ENCODE assay signal across 10 cellular contexts in genomic region chr3:30638685-30639412, GRCh38. TPM values are rescaled to one million over a fixed set of nuclear protein-coding genes. Genes with fewer than 3 reads are reported as not detected.
A peak's percentile ranks its signal among the peaks of the same experiment; 100 is the strongest.
DNase-seq lines count a peak whose midpoint lies in the region; ATAC-seq and TF ChIP-seq lines count a peak whose summit lies in the region.
"Had no signal": no experiment of that assay in that cellular context is flagged by ENCODE, and none has a peak within 500 bp of the region (broad histone marks: within the 10 kb centered on the region; RNA-seq: fewer than 3 reads in every experiment).

No MANE protein-coding gene starts in this region.

- H3K4me3 ChIP-seq in DOHH2 (ENCODE audit: low read length) (peak overlapping the region; percentile 0; the same call in 1 of the 2 replicates), trophoblast cell (ENCODE audit: low read depth, low read length) (no peak overlapping the region)
- H3K4me3 ChIP-seq: mucosa of descending colon had no signal

- H3F3A ChIP-seq in DOHH2 (ENCODE audit: control insufficient read depth, insufficient read depth) = peaks cover 27% of the 10 kb centered on the region

- H3K4ac ChIP-seq in trophoblast cell (ENCODE audit: low read depth, low read length) = peak overlapping the region; percentile 49

- H4K91ac ChIP-seq in trophoblast cell (ENCODE audit: low read depth, low read length) = no peak overlapping the region

- no peak overlapping the region for H3K18ac ChIP-seq in trophoblast cell (ENCODE audit: low read length)

- WGBS in trophoblast cell (ENCODE audit: extremely low coverage, insufficient coverage, insufficient read length) = no CpG with 5 or more reads among the region's 4 CpGs

- H3K79me2 ChIP-seq in DOHH2 (ENCODE audit: control insufficient read depth, low read length) = peaks cover 82% of the 10 kb centered on the region
- no peaks in the 10 kb centered on the region for H3K79me2 ChIP-seq in trophoblast cell (ENCODE audit: control insufficient read depth, insufficient read depth, low read length, poor library complexity)

- DNase-seq in NCI-H524 treated with DMSO at 0.1 percent for 48 hours (lab: John Stamatoyannopoulos, UW) (peak; percentile 87), trophoblast cell (peak in 1 of 2 donors; percentile 60), D341Med (ENCODE audit: low spot score) (no peak)
- DNase-seq in central memory CD8-positive, alpha-beta T cell (ENCODE audit: low spot score in 2 of 2) = no peak
- no peak for DNase-seq in activated CD4-positive, CD25-positive, alpha-beta regulatory T cell treated with anti-CD3 and anti-CD28 coated beads, Interleukin-2, amount 50 U/mL, for 72 hours
- DNase-seq: Karpas-422, mucosa of descending colon had no signal

- peak overlapping the region; percentile 87; the same call in 1 of the 2 replicates for H3K27ac ChIP-seq in DOHH2 (ENCODE audit: low read depth, low read length)
- no peak overlapping the region for H3K27ac ChIP-seq in trophoblast cell (ENCODE audit: low read depth, low read length)

- peaks cover 84% of the 10 kb centered on the region for H3K4me1 Mint-ChIP-seq in central memory CD8-positive, alpha-beta T cell

- no peak overlapping the region for H2BK12ac ChIP-seq in trophoblast cell (ENCODE audit: low read length)

- no peak for ATAC-seq in central memory CD8-positive, alpha-beta T cell (replicated peaks; ENCODE audit: extremely low read depth, poor library complexity, severe bottlenecking)
- no peak for ATAC-seq in GM18858 (IDR thresholded peaks at IDR 0.05; ENCODE audit: unreplicated experiment)
- ATAC-seq: HCT116, mucosa of descending colon had no signal

- TF ChIP-seq CTCF in DOHH2 (IDR thresholded peaks at IDR 0.05; ENCODE audit: low read depth, low read length, poor library complexity, severe bottlenecking) = no peak

- H3K36me3 ChIP-seq in DOHH2 (ENCODE audit: control insufficient read depth, low read length) (peaks cover 3% of the 10 kb centered on the region; the same call in 1 of the 2 replicates), trophoblast cell (ENCODE audit: control insufficient read depth in 1 of 2, insufficient read depth in 2 of 2, low read length in 2 of 2) (peaks cover 2 to 3% of the 10 kb centered on the region in 2 experiments)

- no peak overlapping the region for H2AK5ac ChIP-seq in trophoblast cell (ENCODE audit: low read length)

- H3K27ac Mint-ChIP-seq in central memory CD8-positive, alpha-beta T cell (ENCODE audit: low read depth) = peak overlapping the region; percentile 84

- H3K23ac ChIP-seq in trophoblast cell (ENCODE audit: low read length) = no peak overlapping the region

- H4K20me1 ChIP-seq in DOHH2 (ENCODE audit: control insufficient read depth, insufficient read depth, low read depth, low read length) = 0 out of 2 replicates have a peak, but pooled peaks cover 9% of the 10 kb centered on the region

- H3K4me2 ChIP-seq in DOHH2 (ENCODE audit: low read length) (peak overlapping the region; percentile 85), trophoblast cell (ENCODE audit: low read length) (no peak overlapping the region)

- H3K9me3 Mint-ChIP-seq in central memory CD8-positive, alpha-beta T cell = peaks cover 5% of the 10 kb centered on the region

- H4K8ac ChIP-seq in trophoblast cell (ENCODE audit: low read depth, low read length) = no peak overlapping the region

- no peaks in the 10 kb centered on the region for H3K9me3 ChIP-seq in DOHH2 (ENCODE audit: control insufficient read depth, insufficient read depth, low read length)
- H3K9me3 ChIP-seq in trophoblast cell (ENCODE audit: insufficient read depth, low read depth, low read length) = no peaks in the 10 kb centered on the region
- H3K9me3 ChIP-seq: mucosa of descending colon had no signal

- H3K27me3 ChIP-seq in DOHH2 (ENCODE audit: control insufficient read depth, low read length) = no peaks in the 10 kb centered on the region
- no peaks in the 10 kb centered on the region for H3K27me3 ChIP-seq in trophoblast cell (ENCODE audit: insufficient read depth, low read length)

- no peak overlapping the region for H2AFZ ChIP-seq in trophoblast cell (ENCODE audit: insufficient read depth, low read length, poor library complexity)

- H2BK120ac ChIP-seq in trophoblast cell (ENCODE audit: insufficient read depth, low read length, poor library complexity) = no peak overlapping the region

- H3K36me3 Mint-ChIP-seq in central memory CD8-positive, alpha-beta T cell (ENCODE audit: insufficient read depth) = peaks cover 13% of the 10 kb centered on the region

- H3K4me3 Mint-ChIP-seq in central memory CD8-positive, alpha-beta T cell = peak overlapping the region; percentile 70

- H2BK5ac ChIP-seq in trophoblast cell (ENCODE audit: low read depth, low read length, poor library complexity) = no peak overlapping the region

- H3K9ac ChIP-seq in trophoblast cell (ENCODE audit: low read length) = no peak overlapping the region

- no peak overlapping the region for H4K12ac ChIP-seq in trophoblast cell (ENCODE audit: low read depth, low read length)

- H3K4me1 ChIP-seq in DOHH2 (ENCODE audit: control insufficient read depth, low read length) (peaks cover 99% of the 10 kb centered on the region), trophoblast cell (ENCODE audit: control insufficient read depth in 1 of 2, insufficient read depth in 2 of 2, low read length in 2 of 2) (no peaks in the 10 kb centered on the region)

- no peaks in the 10 kb centered on the region for H3K9me2 ChIP-seq in DOHH2 (replicated peaks; ENCODE audit: control insufficient read depth, low read length)

- H3K27me3 Mint-ChIP-seq in central memory CD8-positive, alpha-beta T cell = no peaks in the 10 kb centered on the region

- H3K79me1 ChIP-seq in trophoblast cell (ENCODE audit: low read length) = no peaks in the 10 kb centered on the region

- H3K14ac ChIP-seq in trophoblast cell (ENCODE audit: low read length) = no peak overlapping the region

RNA-seq across cellular contexts. Expression of gene TGFBR2, which starts 32.4 kb away (rescaled TPM):
- 95.2 and 107 TPM in 2 replicates for polyA plus RNA-seq in trophoblast cell (2013)
